Comparison of ENCODE assay signal across 21 cellular contexts in the genomic region with DNA sequence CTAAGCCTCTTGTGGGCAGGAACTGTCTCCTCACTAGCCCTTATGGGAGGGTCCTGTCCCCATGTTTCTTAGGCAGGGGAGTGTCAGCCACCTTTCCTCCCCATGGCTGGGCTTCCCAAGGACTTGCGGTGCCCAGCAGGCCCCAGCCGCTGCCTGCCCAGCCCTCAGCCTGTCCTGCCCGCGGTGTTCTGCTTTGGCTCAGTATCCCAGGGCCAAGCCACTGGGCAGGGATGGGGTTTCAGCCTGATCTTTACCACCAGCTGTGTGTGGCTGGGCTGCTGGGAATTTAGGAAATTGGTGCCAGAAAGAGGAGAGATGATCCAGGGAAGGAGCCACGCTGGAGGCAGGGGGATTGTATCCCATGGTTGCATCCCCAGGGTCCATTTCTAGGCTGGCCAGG. TPM values are rescaled to one million over a fixed set of nuclear protein-coding genes. Genes with fewer than 3 reads are reported as not detected.
DNase-seq lines count a peak whose midpoint lies in the region; ATAC-seq and TF ChIP-seq lines count a peak whose summit lies in the region.
"Had no signal": no experiment of that assay in that cellular context is flagged by ENCODE, and none has a peak within 500 bp of the region (broad histone marks: within the 10 kb centered on the region; RNA-seq: fewer than 3 reads in every experiment).

No MANE protein-coding gene starts in this region.

- H3K36me3 ChIP-seq in neuronal stem cell (replicated peaks in 1 of 2; ENCODE audit: control insufficient read depth in 2 of 2, insufficient read depth in 2 of 2, low read length in 2 of 2) = no peaks in the 10 kb centered on the region
- no peaks in the 10 kb centered on the region for H3K36me3 ChIP-seq in spleen

- H3K23ac ChIP-seq in neuronal stem cell (ENCODE audit: low read depth, low read length, poor library complexity) = no peak overlapping the region

- H2BK12ac ChIP-seq in neuronal stem cell (ENCODE audit: low read length) = no peak overlapping the region

- H3K18ac ChIP-seq in neuronal stem cell (ENCODE audit: low read length) = no peak overlapping the region

- intact Hi-C loops in spleen (cut with DNase I; ENCODE audit: low total_unique reads) = no loop called here

- H3K4me3 ChIP-seq in neuronal stem cell (ENCODE audit: low read length in 2 of 2) (no peak overlapping the region), spleen (no peak overlapping the region)

- peaks cover 3 to 4% of the 10 kb centered on the region in 2 donors for H3K4me1 ChIP-seq in neuronal stem cell (ENCODE audit: control insufficient read depth in 2 of 2, insufficient read depth in 1 of 2, low read depth in 1 of 2, low read length in 2 of 2)
- H3K4me1 ChIP-seq in spleen = no peaks in the 10 kb centered on the region

- no peak for ATAC-seq in GM21360 (IDR thresholded peaks at IDR 0.05; ENCODE audit: unreplicated experiment)
- ATAC-seq in GM21526 (IDR thresholded peaks at IDR 0.05; ENCODE audit: low FRiP score, unreplicated experiment) = no peak
- ATAC-seq: Right ventricle myocardium inferior had no signal

- DNase-seq in LHCN-M2 (ENCODE audit: low read depth) (peak; percentile 26), fibroblast of gingiva (ENCODE audit: low read depth) (peak; percentile 16), neuronal stem cell (ENCODE audit: low spot score) (no peak), spleen (peak; percentile 37), midbrain (lab: John Stamatoyannopoulos, UW) (no peak)
- DNase-seq in activated T-cell treated with anti-CD3 and anti-CD28 coated beads, Interleukin-2, amount 50 U/mL, for 1 hour = no peak
- DNase-seq: CD4-positive, CD25-positive, alpha-beta regulatory T cell; DMS79; NCI-H1694; NCI-H2171; NCI-H345; NCI-H524 had no signal

- no peak for TF ChIP-seq POLR2A in spleen (IDR thresholded peaks at IDR 0.05)

- no peak for TF ChIP-seq CTCF in spleen (IDR thresholded peaks at IDR 0.05 in 8 of 11, conservative IDR thresholded peaks at IDR 0.05 in 3 of 11)

- H2BK120ac ChIP-seq in neuronal stem cell (ENCODE audit: low read depth, low read length) = no peak overlapping the region

- H4K91ac ChIP-seq in neuronal stem cell (ENCODE audit: low read depth, low read length, poor library complexity) = no peak overlapping the region

- H3K27me3 ChIP-seq in neuronal stem cell (ENCODE audit: control insufficient read depth in 3 of 3, insufficient read depth in 3 of 3, low read depth in 1 of 3, low read length in 3 of 3) = peaks cover 0 to 65% (median 0%) of the 10 kb centered on the region in 3 experiments
- peaks cover 0 to 24% (median 0%) of the 10 kb centered on the region in 7 donors for H3K27me3 ChIP-seq in spleen (replicated peaks in 1 of 7)

- H3K9me3 ChIP-seq in neuronal stem cell (replicated peaks in 1 of 2; ENCODE audit: control insufficient read depth in 2 of 2, insufficient read depth in 1 of 2, low read depth in 1 of 2, low read length in 2 of 2) (no peaks in the 10 kb centered on the region), spleen (peaks cover 0 to 5% (median 0%) of the 10 kb centered on the region in 8 donors)

- H2AK5ac ChIP-seq in neuronal stem cell (ENCODE audit: low read depth, low read length) = peak overlapping the region; percentile 56

- H3K27ac ChIP-seq in neuronal stem cell (replicated peaks; ENCODE audit: low read length) = no peak overlapping the region
- H3K27ac ChIP-seq in spleen = no peak overlapping the region
- H3K27ac ChIP-seq: KMS-11 had no signal

- H3K4me2 ChIP-seq in neuronal stem cell (ENCODE audit: insufficient read depth, low read length, poor library complexity, severe bottlenecking) = no peak overlapping the region
- H3K4me2 ChIP-seq: KMS-11 had no signal

- H2AFZ ChIP-seq in neuronal stem cell (ENCODE audit: low read length) = no peak overlapping the region

- no peaks in the 10 kb centered on the region for H3K79me1 ChIP-seq in neuronal stem cell (ENCODE audit: low read depth, low read length)

- H2BK5ac ChIP-seq in neuronal stem cell (ENCODE audit: low read length) = no peak overlapping the region

- H3K14ac ChIP-seq in neuronal stem cell (ENCODE audit: low read length) = no peak overlapping the region

- H3K9ac ChIP-seq in neuronal stem cell (ENCODE audit: low read depth, low read length, poor library complexity) = no peak overlapping the region
- H3K9ac ChIP-seq: KMS-11 had no signal

- no peak overlapping the region for H4K8ac ChIP-seq in neuronal stem cell (ENCODE audit: low read depth, low read length)

- H3K4ac ChIP-seq in neuronal stem cell (ENCODE audit: low read length) = no peak overlapping the region

- WGBS in neuronal stem cell (ENCODE audit: extremely low coverage in 2 of 2, insufficient read length in 2 of 2, insufficient replicate concordance in 1 of 2), 2 donors = no CpG with 5 or more reads among the region's 5 CpGs
- WGBS in spleen, 5 donors = 82 to 94% (median 89%) methylated on average over 5 of the region's 5 CpGs

- no peak overlapping the region for H2BK15ac ChIP-seq in neuronal stem cell (ENCODE audit: low read length)

RNA-seq across cellular contexts. Expression of a gene that starts 6.9 kb away (rescaled TPM):
- total RNA-seq in LHCN-M2 (2014; rRNA removed) = 0.26 and 0.34 TPM in 2 replicates
- polyA plus RNA-seq in LHCN-M2 (2012) = under 0.01 TPM
- 0.15 TPM for polyA plus RNA-seq in neuronal stem cell (2013, experiment 1 of 2)
- 0.12 TPM for polyA plus RNA-seq in neuronal stem cell (2013, experiment 2 of 2)
- not detected for total RNA-seq in spleen
- under 1 TPM; 0.02 to 0.03 (median 0.02) TPM for polyA plus RNA-seq in spleen
- total RNA-seq: CD4-positive, CD25-positive, alpha-beta regulatory T cell; H1; M059J; OCI-LY7; Right ventricle myocardium inferior had no signal
- polyA plus RNA-seq: BJ; CD4-positive, CD25-positive, alpha-beta regulatory T cell; H1 had no signal

RNA-seq across cellular contexts. Expression of a gene that starts 29.5 kb away (rescaled TPM):
- total RNA-seq in LHCN-M2 (2014; rRNA removed) (105 and 114 TPM in 2 replicates), spleen (10 to 100 TPM; 21.5 to 50.3 (median 33.9) TPM)
- 94.6 TPM for polyA plus RNA-seq in LHCN-M2 (2012)
- 72.8 TPM for polyA plus RNA-seq in neuronal stem cell (2013, experiment 1 of 2)
- 72.0 TPM for polyA plus RNA-seq in neuronal stem cell (2013, experiment 2 of 2)
- polyA plus RNA-seq in spleen = 10 to 100 TPM; 28.2 to 39.8 (median 35.6) TPM

RNA-seq across cellular contexts. Expression of a gene that starts 56.7 kb away (rescaled TPM):
- total RNA-seq in LHCN-M2 (2014; rRNA removed) (not detected in 2 replicates), spleen (under 1 TPM in 1 of 7 donors, not detected in 6; 0.85 TPM)
- not detected for polyA plus RNA-seq in LHCN-M2 (2012)
- polyA plus RNA-seq in neuronal stem cell (2013, experiment 1 of 2) = 0.04 TPM
- polyA plus RNA-seq in neuronal stem cell (2013, experiment 2 of 2) = 0.03 TPM
- polyA plus RNA-seq in spleen = under 1 TPM; 0.06 to 0.09 (median 0.09) TPM
- total RNA-seq: M059J, OCI-LY7, Right ventricle myocardium inferior, SK-MEL-5 had no signal

Comparison
In these comparisons a context has a peak if more than half of its experiments do, and no peak if none do; other contexts are left out.
1. DNase-seq: peak in LHCN-M2 (single experiment), fibroblast of gingiva (single experiment) and spleen (single experiment); none in neuronal stem cell (single experiment), activated T-cell treated with anti-CD3 and anti-CD28 coated beads, Interleukin-2, amount 50 U/mL, for 1 hour (single experiment) and midbrain (single experiment).